Comparison of ENCODE assay signal across 15 cellular contexts in the genomic region with DNA sequence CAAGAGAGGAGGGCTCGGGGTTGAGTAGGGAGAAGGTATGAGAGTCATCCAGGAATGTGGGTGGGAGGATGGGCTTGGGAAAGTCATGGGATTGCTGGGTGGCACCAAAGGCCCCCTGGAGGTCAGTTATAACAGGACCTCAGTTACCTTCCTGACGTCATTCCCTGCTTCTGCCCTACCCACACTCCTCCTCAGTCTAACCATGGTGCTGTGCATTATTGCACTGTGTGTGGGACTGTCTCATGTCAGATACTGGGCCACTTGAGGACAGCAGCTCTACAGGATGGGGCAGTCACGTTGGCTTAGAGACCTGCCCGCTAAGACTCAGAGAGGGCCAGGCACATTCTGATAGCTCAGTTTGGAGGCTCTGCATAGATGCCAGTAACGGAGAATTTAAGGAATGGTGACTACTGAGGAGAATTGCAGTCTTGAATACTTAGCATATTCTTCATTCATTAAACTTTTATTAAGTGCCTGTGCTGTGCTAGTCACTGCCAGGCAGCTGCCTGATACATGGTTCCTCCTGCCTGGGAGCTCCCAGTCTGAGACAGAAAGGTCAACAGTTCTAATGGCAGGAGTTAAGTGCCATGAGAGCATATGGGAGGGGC.
A peak's percentile ranks its signal among the peaks of the same experiment; 100 is the strongest.
DNase-seq lines count a peak whose midpoint lies in the region; ATAC-seq, FAIRE-seq and TF ChIP-seq lines count a peak whose summit lies in the region.
"Had no signal": no experiment of that assay in that cellular context is flagged by ENCODE, and none has a peak within 500 bp of the region (broad histone marks: within the 10 kb centered on the region; RNA-seq: fewer than 3 reads in every experiment).

No MANE protein-coding gene starts in this region.

- TF ChIP-seq POLR2A in HepG2 (IDR thresholded peaks at IDR 0.05; ENCODE audit: insufficient read depth in 1 of 2, low read depth in 2 of 2, low read length in 2 of 2) = no peak
- TF ChIP-seq POLR2A in right lobe of liver (IDR thresholded peaks at IDR 0.05) = no peak

- DNase-seq in HepG2 (ENCODE audit: low spot score) (peak; percentile 54), right lobe of liver (no peak), astrocyte (ENCODE audit: low read depth) (peak; percentile 44), iPS-NIHi7 (ENCODE audit: extremely low spot score) (peak; percentile 55), A673 (ENCODE audit: low spot score) (no peak)
- no peak for DNase-seq in activated CD8-positive, alpha-beta memory T cell treated with anti-CD3 and anti-CD28 coated beads, Interleukin-2, amount 50 U/mL, for 4 hours
- DNase-seq in stimulated activated naive CD4-positive, alpha-beta T cell (lab: John Stamatoyannopoulos, UW) = no peak
- DNase-seq: glutamatergic neuron; MM.1S; NCI-H774; stimulated activated CD4-positive, alpha-beta T cell treated with anti-CD3 and anti-CD28 coated beads, Interleukin-4, amount 100 ng/mL, for 1 hour; T-helper 2 cell; testis had no signal

- peaks cover 32% of the 10 kb centered on the region for H3K4me1 Mint-ChIP-seq in astrocyte (ENCODE audit: low read depth, unreplicated experiment)

- H3K79me2 ChIP-seq in HepG2 (ENCODE audit: insufficient read depth, low read length) = no peaks in the 10 kb centered on the region
- H3K79me2 ChIP-seq in astrocyte (ENCODE audit: insufficient read depth, low read length) = no peaks in the 10 kb centered on the region

- no peaks in the 10 kb centered on the region for H3K9me3 Mint-ChIP-seq in astrocyte (ENCODE audit: unreplicated experiment)
- H3K9me3 Mint-ChIP-seq: nephron had no signal

- H3K4me2 ChIP-seq in HepG2 (ENCODE audit: low read depth, low read length) = no peak overlapping the region
- no peak overlapping the region for H3K4me2 ChIP-seq in astrocyte (ENCODE audit: low read length)

- peaks cover 1% of the 10 kb centered on the region for H3K36me3 Mint-ChIP-seq in astrocyte (ENCODE audit: low read depth, unreplicated experiment)

- BruUV-seq in HepG2 (replicated peaks; lab: Mats Ljungman, UMichigan) (no TSS peak), A673 (replicated peaks; lab: Mats Ljungman, UMichigan) (no TSS peak)

- no peak overlapping the region for H3K27ac ChIP-seq in HepG2 (ENCODE audit: extremely low read length, insufficient read depth, low read length)
- no peak overlapping the region for H3K27ac ChIP-seq in right lobe of liver
- H3K27ac ChIP-seq in astrocyte (ENCODE audit: low read depth, low read length) = no peak overlapping the region
- no peak overlapping the region for H3K27ac ChIP-seq in A673 (ENCODE audit: low read depth, low read length, poor library complexity, severe bottlenecking)
- H3K27ac ChIP-seq: testis had no signal

- no peak for FAIRE-seq in HepG2 (lab: Jason Lieb, UNC)
- no peak for FAIRE-seq in astrocyte (lab: Jason Lieb, UNC)

- H3K9ac ChIP-seq in HepG2 (ENCODE audit: insufficient read depth, low read depth, low read length) (no peak overlapping the region), astrocyte (ENCODE audit: low read length) (no peak overlapping the region)

- CTCF ChIA-PET in HepG2 (lab: Yijun Ruan, JAX; ENCODE audit: low intra/inter-chr PET ratio, low total read pairs) (no interaction called here), A673 (lab: Charles Lee) (no interaction called here)

- H3K27me3 ChIP-seq in HepG2 (ENCODE audit: control insufficient read depth in 1 of 2, insufficient read depth in 2 of 2, low read length in 2 of 2) (peaks cover 0 to 6% of the 10 kb centered on the region in 2 experiments; a peak in 2 of 5 replicates), right lobe of liver (no peaks in the 10 kb centered on the region), astrocyte (ENCODE audit: insufficient read depth, low read length) (no peaks in the 10 kb centered on the region), A673 (replicated peaks; ENCODE audit: insufficient read depth, low read depth, low read length, poor library complexity) (no peaks in the 10 kb centered on the region)
- H3K27me3 ChIP-seq: testis had no signal

- H2AFZ ChIP-seq in HepG2 (ENCODE audit: low read length) = no peak overlapping the region
- no peak overlapping the region for H2AFZ ChIP-seq in astrocyte (ENCODE audit: low read depth, low read length)

- H3K4me3 ChIP-seq in HepG2 (replicated peaks in 1 of 3; ENCODE audit: insufficient read depth in 1 of 3, low read depth in 2 of 3, low read length in 3 of 3) = no peak overlapping the region
- H3K4me3 ChIP-seq in right lobe of liver = no peak overlapping the region
- no peak overlapping the region for H3K4me3 ChIP-seq in astrocyte (ENCODE audit: insufficient read depth, low read depth, low read length)
- H3K4me3 ChIP-seq in A673 (ENCODE audit: low read depth, low read length, poor library complexity, severe bottlenecking) = no peak overlapping the region
- H3K4me3 ChIP-seq: testis had no signal

- no peaks in the 10 kb centered on the region for H4K20me1 ChIP-seq in HepG2 (ENCODE audit: insufficient read depth, low read length)
- no peaks in the 10 kb centered on the region for H4K20me1 ChIP-seq in astrocyte (ENCODE audit: insufficient read depth, low read length)

- TF ChIP-seq EP300 in HepG2 (IDR thresholded peaks at IDR 0.05; ENCODE audit: low read depth in 2 of 2, low read length in 2 of 2) (no peak), HepG2 (CRISPR knock-in tag; IDR thresholded peaks at IDR 0.05; ENCODE audit: borderline replicate concordance) (no peak)

- no peaks in the 10 kb centered on the region for H3K4me1 ChIP-seq in HepG2 (ENCODE audit: insufficient read depth, low read length)
- H3K4me1 ChIP-seq in right lobe of liver = no peaks in the 10 kb centered on the region
- no peaks in the 10 kb centered on the region for H3K4me1 ChIP-seq in astrocyte (ENCODE audit: insufficient read depth, low read length)
- no peaks in the 10 kb centered on the region for H3K4me1 ChIP-seq in A673 (ENCODE audit: insufficient read depth, low read length, poor library complexity, severe bottlenecking)
- H3K4me1 ChIP-seq: testis had no signal

- in situ Hi-C loops in HepG2 (cut with HindIII; ENCODE audit: extremely low pct_ligation_motif_present, low pct_unique_long_range_greater_than_20kb) = no loop called here

- POLR2A ChIA-PET in HepG2 (lab: Yijun Ruan, JAX) (no interaction called here), A673 (lab: Charles Lee; ENCODE audit: low non-redundant PET) (no interaction called here)

- H3K36me3 ChIP-seq in HepG2 (replicated peaks in 1 of 2; ENCODE audit: control insufficient read depth in 1 of 2, insufficient read depth in 2 of 2, low read length in 2 of 2) = no peaks in the 10 kb centered on the region
- no peaks in the 10 kb centered on the region for H3K36me3 ChIP-seq in right lobe of liver
- no peaks in the 10 kb centered on the region for H3K36me3 ChIP-seq in astrocyte (ENCODE audit: insufficient read depth, low read length)
- no peaks in the 10 kb centered on the region for H3K36me3 ChIP-seq in A673 (ENCODE audit: insufficient read depth, low read length, poor library complexity, severe bottlenecking)

- peak; percentile 91 for ATAC-seq in HepG2
- no peak for ATAC-seq in right lobe of liver
- no peak for ATAC-seq in HG03378 (IDR thresholded peaks at IDR 0.05; ENCODE audit: unreplicated experiment)

- no peaks in the 10 kb centered on the region for H3K27me3 Mint-ChIP-seq in astrocyte (ENCODE audit: low read depth, unreplicated experiment)

- no peak for TF ChIP-seq RAD21 in HepG2 (CRISPR knock-in tag; IDR thresholded peaks at IDR 0.05)

- no peaks in the 10 kb centered on the region for H3K9me3 ChIP-seq in HepG2 (ENCODE audit: low read length)
- no peaks in the 10 kb centered on the region for H3K9me3 ChIP-seq in right lobe of liver
- no peaks in the 10 kb centered on the region for H3K9me3 ChIP-seq in astrocyte (ENCODE audit: insufficient read depth, low read depth, low read length)
- H3K9me3 ChIP-seq in A673 (ENCODE audit: low read depth, low read length, poor library complexity, severe bottlenecking) = no peaks in the 10 kb centered on the region
- H3K9me3 ChIP-seq: testis had no signal

- WGBS in HepG2 (ENCODE audit: low lambda C conversion rate) = 13% methylated on average over 5 of the region's 5 CpGs
- WGBS in right lobe of liver (ENCODE audit: insufficient coverage, low coverage, low lambda C conversion rate, missing lambda C conversion rate) = 71% methylated on average over 4 of the region's 5 CpGs

- no peak overlapping the region for H3K4me3 Mint-ChIP-seq in astrocyte (ENCODE audit: unreplicated experiment)
- H3K4me3 Mint-ChIP-seq: nephron had no signal

- TF ChIP-seq CTCF in HepG2 (CRISPR knock-in tag; IDR thresholded peaks at IDR 0.05) (no peak), right lobe of liver (IDR thresholded peaks at IDR 0.05) (no peak), astrocyte (IDR thresholded peaks at IDR 0.05; ENCODE audit: insufficient read depth, low read depth, low read length) (no peak), A673 (conservative IDR thresholded peaks at IDR 0.05; ENCODE audit: low read depth, low read length) (no peak)

- H3K27ac Mint-ChIP-seq in astrocyte (ENCODE audit: unreplicated experiment) = no peak overlapping the region

- intact Hi-C loops in HepG2 (cut with micrococcal nuclease; ENCODE audit: unreplicated experiment) = loop anchor here (10.0 kb wide), 1 partner anchor 155 kb away; no protein-coding TSS in a partner anchor
- intact Hi-C loops in right lobe of liver (cut with DNase I) = no loop called here
- intact Hi-C loops in A673 (cut with micrococcal nuclease; ENCODE audit: unreplicated experiment) = no loop called here

TF ChIP-seq in HepG2, 621 proteins besides CTCF, POLR2A, EP300 and RAD21 (continues in another document):
- TF ChIP-seq ZZZ3 (CRISPR knock-in tag; IDR thresholded peaks at IDR 0.05; ENCODE audit: borderline replicate concordance) = no peak
- TF ChIP-seq, protein P1, sequence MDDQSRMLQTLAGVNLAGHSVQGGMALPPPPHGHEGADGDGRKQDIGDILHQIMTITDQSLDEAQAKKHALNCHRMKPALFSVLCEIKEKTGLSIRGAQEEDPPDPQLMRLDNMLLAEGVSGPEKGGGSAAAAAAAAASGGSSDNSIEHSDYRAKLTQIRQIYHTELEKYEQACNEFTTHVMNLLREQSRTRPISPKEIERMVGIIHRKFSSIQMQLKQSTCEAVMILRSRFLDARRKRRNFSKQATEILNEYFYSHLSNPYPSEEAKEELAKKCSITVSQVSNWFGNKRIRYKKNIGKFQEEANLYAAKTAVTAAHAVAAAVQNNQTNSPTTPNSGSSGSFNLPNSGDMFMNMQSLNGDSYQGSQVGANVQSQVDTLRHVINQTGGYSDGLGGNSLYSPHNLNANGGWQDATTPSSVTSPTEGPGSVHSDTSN (CRISPR knock-in tag; IDR thresholded peaks at IDR 0.05; ENCODE audit: borderline replicate concordance) = no peak
- TF ChIP-seq ZSCAN20 (CRISPR knock-in tag; IDR thresholded peaks at IDR 0.05; ENCODE audit: borderline replicate concordance) = no peak
- no peak for TF ChIP-seq ZNF446 (CRISPR knock-in tag; IDR thresholded peaks at IDR 0.05)
- TF ChIP-seq FOXA1 (IDR thresholded peaks at IDR 0.05) = no peak
- no peak for TF ChIP-seq FOXA1 (CRISPR knock-in tag; IDR thresholded peaks at IDR 0.05)
- TF ChIP-seq ZNF260 (CRISPR knock-in tag; IDR thresholded peaks at IDR 0.05; ENCODE audit: borderline replicate concordance, low read depth) = no peak
- TF ChIP-seq STAG1 (CRISPR knock-in tag; IDR thresholded peaks at IDR 0.05) = peak; percentile 11; the same call in 1 of the 2 replicates
- no peak for TF ChIP-seq RBFOX2 (IDR thresholded peaks at IDR 0.05; ENCODE audit: low read depth, low read length)
- peak; percentile 83 for TF ChIP-seq CREB1 (IDR thresholded peaks at IDR 0.05)
- no peak for TF ChIP-seq CREB1 (CRISPR knock-in tag; IDR thresholded peaks at IDR 0.05)

Comparison
In these comparisons a context has a peak if more than half of its experiments do, and no peak if none do; other contexts are left out.
1. DNase-seq: peak in HepG2 (single experiment), astrocyte (single experiment) and iPS-NIHi7 (single experiment); none in right lobe of liver (0 of 3), activated CD8-positive, alpha-beta memory T cell treated with anti-CD3 and anti-CD28 coated beads, Interleukin-2, amount 50 U/mL, for 4 hours (single experiment), stimulated activated naive CD4-positive, alpha-beta T cell (0 of 6) and A673 (single experiment).